ENCODE assay signal across 25 cellular contexts in genomic region chr6:15039136-15039535, GRCh38.
"Had no signal": no experiment of that assay in that cellular context is flagged by ENCODE, and none has a peak within 500 bp of the region (broad histone marks: within the 10 kb centered on the region; RNA-seq: fewer than 3 reads in every experiment).

No MANE protein-coding gene starts in this region.

- FAIRE-seq: colon, keratinocyte, urothelium cell line had no signal

- H3K4me1 ChIP-seq: lower lobe of right lung, sigmoid colon, testis had no signal

- ATAC-seq: heart right ventricle; left ventricle myocardium superior; lower lobe of right lung; natural killer cell; psoas muscle; right cardiac atrium; stimulated activated effector memory CD8-positive, alpha-beta T cell treated with anti-CD3 and anti-CD28 coated beads, Interleukin-12 subunit alpha, Interleukin-12 subunit beta, amount 100 ng/mL, for 72 hours; stimulated activated naive CD8-positive, alpha-beta T cell treated with anti-CD3 and anti-CD28 coated beads, Interleukin-15, Interleukin-2, amounts not matched to agents 100 U/mL and 50 U/mL, for 24 hours had no signal

- H3K27ac ChIP-seq: esophagus squamous epithelium, heart right ventricle, lower lobe of right lung, ovary, psoas muscle, sigmoid colon, testis, tibial artery had no signal

- H3K9me3 ChIP-seq: esophagus squamous epithelium, heart right ventricle, lower lobe of right lung, ovary, psoas muscle, sigmoid colon, testis, tibial artery had no signal

- H3K27me3 ChIP-seq: esophagus squamous epithelium, heart right ventricle, ovary, sigmoid colon, testis, tibial artery had no signal

- DNase-seq: effector memory CD4-positive, alpha-beta T cell; esophagus squamous epithelium; foreskin melanocyte; glutamatergic neuron; heart right ventricle; hippocampal formation; left ventricle myocardium superior; lower lobe of right lung; natural killer cell; occipital lobe; ovary; posterior cingulate gyrus; psoas muscle; right cardiac atrium; sigmoid colon; stimulated activated CD4-positive, alpha-beta T cell treated with anti-CD3 and anti-CD28 coated beads, Interleukin-2, amount 100 ng/mL, for 24 hours; stimulated activated CD4-positive, alpha-beta T cell treated with anti-CD3 and anti-CD28 coated beads, Interleukin-4, amount 100 ng/mL, for 24 hours; stimulated activated naive CD8-positive, alpha-beta T cell treated with anti-CD3 and anti-CD28 coated beads, Interleukin-15, Interleukin-2, amounts not matched to agents 100 U/mL and 50 U/mL, for 24 hours; substantia nigra; testis; tibial artery had no signal

- H3K4me3 ChIP-seq: esophagus squamous epithelium, heart right ventricle, lower lobe of right lung, ovary, psoas muscle, sigmoid colon, testis, tibial artery had no signal

- H3K36me3 ChIP-seq: esophagus squamous epithelium, heart right ventricle, lower lobe of right lung, ovary, sigmoid colon, tibial artery had no signal
